8 cellular contexts compared by ENCODE assay signal in the genomic region with DNA sequence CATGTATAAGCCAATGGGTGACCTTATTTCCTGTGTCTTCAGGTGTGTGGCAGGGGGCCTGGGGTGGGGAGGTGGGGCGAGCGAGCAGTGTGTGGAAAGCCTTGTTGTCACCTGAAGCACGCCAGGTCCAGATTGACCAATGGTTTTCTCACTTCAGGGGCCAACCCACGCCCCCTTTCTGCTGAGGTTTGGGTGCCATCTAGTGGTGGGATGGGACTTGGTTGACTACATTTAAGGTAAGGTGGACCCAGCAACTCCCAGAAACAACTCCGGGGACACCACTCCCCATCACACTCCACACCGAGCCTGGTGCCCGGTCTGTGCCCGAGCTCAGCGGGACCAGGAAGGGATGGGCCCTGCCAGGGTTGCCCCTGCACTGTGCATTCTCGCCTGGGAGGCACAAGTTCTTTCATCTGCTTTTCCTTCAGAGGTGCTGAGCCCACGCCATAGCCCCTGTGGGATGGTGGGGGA. TPM values are rescaled to one million over a fixed set of nuclear protein-coding genes. Genes with fewer than 3 reads are reported as not detected.
DNase-seq lines count a peak whose midpoint lies in the region; ATAC-seq and TF ChIP-seq lines count a peak whose summit lies in the region.

No MANE protein-coding gene starts in this region.

- POLR2A ChIA-PET in AG04450 (lab: Yijun Ruan, JAX), result no interaction called here

- no peak overlapping the region for H3K4me3 ChIP-seq in AG04450 (ENCODE audit: low read depth, low read length)

- H3K9me3 ChIP-seq in AG04450 (ENCODE audit: control insufficient read depth, insufficient read depth, low read length), result no peaks in the 10 kb centered on the region

- peak; percentile 30 for DNase-seq in AG04450 (ENCODE audit: low read depth, low spot score)
- DNase-seq in GM19240 (ENCODE audit: insufficient read length, low spot score), result peak; percentile 98
- peak; percentile 51 for DNase-seq in NCI-H2196 treated with DMSO at 0.1 percent for 48 hours (lab: John Stamatoyannopoulos, UW; ENCODE audit: unreplicated experiment)
- DNase-seq in cerebellum (ENCODE audit: low spot score), result peak; percentile 91
- DNase-seq in left lobe of liver (ENCODE audit: low spot score), result peak; percentile 74
- peak; percentile 69 for DNase-seq in stimulated activated CD4-positive, alpha-beta T cell treated with anti-CD3 and anti-CD28 coated beads, Interleukin-4, amount 100 ng/mL, for 24 hours

- H3K27me3 ChIP-seq in AG04450 (ENCODE audit: control insufficient read depth, insufficient read depth, low read length), result no peaks in the 10 kb centered on the region

- peak; percentile 56 to 78 for ATAC-seq in activated CD4-positive, CD25-positive, alpha-beta regulatory T cell treated with anti-CD3 and anti-CD28 coated beads, Interleukin-2, amount 50 U/mL, for 24 hours
- ATAC-seq in left lobe of liver (peak; percentile 82), GM19467 (IDR thresholded peaks at IDR 0.05; ENCODE audit: unreplicated experiment) (no peak)

- H3K27ac ChIP-seq in AG04450 (ENCODE audit: low read depth, low read length), result no peak overlapping the region

- TF ChIP-seq CTCF in AG04450 (IDR thresholded peaks at IDR 0.05; ENCODE audit: low read depth, low read length), result peak; percentile 82

- CTCF ChIA-PET in AG04450 (lab: Charles Lee), result interaction anchor here (0.9 to 1.4 kb wide), 3 partner anchors 9 to 81 kb away, joined by 3 to 5 read pairs (median 3); partner anchors contain the start of gene MRGPRF

RNA-seq across cellular contexts. Expression of gene TPCN2, which starts 40.0 kb away (rescaled TPM):
- 6.4 and 7.4 TPM in 2 replicates for polyA plus RNA-seq in AG04450 (2011; rRNA removed)
- 8.6 and 11.1 TPM in 2 replicates for polyA minus RNA-seq in AG04450 (2011; rRNA and poly(A)+ RNA removed)
- total RNA-seq in cerebellum (14.2 TPM), left lobe of liver (35.0 TPM)

Comparison
In these comparisons a context has a peak if more than half of its experiments do, and no peak if none do; other contexts are left out.
1. DNase-seq: peak in every context shown above with its lines; median percentile 98 in GM19240; 91 in cerebellum; 74 in left lobe of liver; 69 in stimulated activated CD4-positive, alpha-beta T cell treated with anti-CD3 and anti-CD28 coated beads, Interleukin-4, amount 100 ng/mL, for 24 hours; 51 in NCI-H2196 treated with DMSO at 0.1 percent for 48 hours; 30 in AG04450.